ENCODE assay signal across 8 cellular contexts in the genomic region with DNA sequence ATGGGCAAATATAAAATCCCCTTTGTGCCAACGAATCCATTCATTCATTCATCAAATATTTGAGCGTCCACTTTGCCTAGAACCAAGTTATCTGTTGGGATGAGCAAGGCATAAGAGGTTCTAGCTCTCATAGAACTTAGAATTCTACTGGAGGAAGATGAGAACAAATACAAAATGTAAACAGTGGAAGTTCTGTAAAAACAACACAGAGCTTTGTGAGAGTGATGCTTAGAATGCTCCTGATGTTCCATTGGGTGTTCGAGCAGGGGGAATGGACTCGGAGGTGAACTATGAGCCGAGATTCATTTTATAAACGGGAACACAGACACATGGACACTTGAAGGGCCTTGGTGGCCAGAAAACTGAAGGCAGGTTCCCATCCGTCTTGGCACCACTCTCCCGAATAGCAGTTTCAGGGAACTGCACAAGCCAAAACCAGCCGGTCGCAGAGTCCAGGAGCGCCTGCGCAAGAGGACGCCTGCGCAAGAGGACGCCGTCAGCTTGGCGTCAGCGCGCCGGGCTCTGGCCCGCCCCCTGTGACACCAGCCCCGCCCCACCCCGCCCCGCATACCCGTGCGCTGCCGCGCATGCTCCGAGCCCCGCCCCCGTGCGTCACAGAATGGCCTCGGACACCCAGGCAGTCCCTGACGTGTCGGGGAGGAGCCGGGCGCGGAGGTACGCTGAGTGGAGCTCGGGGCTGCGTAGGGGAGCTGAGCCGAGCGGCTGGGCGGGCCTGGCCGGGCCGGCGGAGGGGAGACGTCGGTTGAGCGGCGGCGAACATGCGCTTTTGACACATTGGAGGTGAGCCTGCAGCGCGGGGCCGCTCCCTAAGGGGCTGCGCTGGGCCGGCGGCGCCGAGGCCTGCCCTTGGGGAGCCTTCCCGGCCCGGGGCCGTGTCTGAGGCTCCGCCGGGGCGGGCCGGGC. TPM values are rescaled to one million over a fixed set of nuclear protein-coding genes. Genes with fewer than 3 reads are reported as not detected.
DNase-seq lines count a peak whose midpoint lies in the region; ATAC-seq and TF ChIP-seq lines count a peak whose summit lies in the region.

A gene with protein sequence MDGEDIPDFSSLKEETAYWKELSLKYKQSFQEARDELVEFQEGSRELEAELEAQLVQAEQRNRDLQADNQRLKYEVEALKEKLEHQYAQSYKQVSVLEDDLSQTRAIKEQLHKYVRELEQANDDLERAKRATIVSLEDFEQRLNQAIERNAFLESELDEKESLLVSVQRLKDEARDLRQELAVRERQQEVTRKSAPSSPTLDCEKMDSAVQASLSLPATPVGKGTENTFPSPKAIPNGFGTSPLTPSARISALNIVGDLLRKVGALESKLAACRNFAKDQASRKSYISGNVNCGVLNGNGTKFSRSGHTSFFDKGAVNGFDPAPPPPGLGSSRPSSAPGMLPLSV (plus strand): TSS at position 640 of the 924 bp plus-strand sequence. CDS start 8,388 bp downstream, outside the sequence.

- H3K4me1 ChIP-seq in spleen = peaks cover 16 to 48% (median 34%) of the 10 kb centered on the region in 6 donors

- intact Hi-C loops in spleen (cut with DNase I; ENCODE audit: low total_unique reads) = no loop called here

- DNase-seq in AG10803 (ENCODE audit: low read depth) (peak; percentile 98), NCI-H446 (lab: John Stamatoyannopoulos, UW) (peak; percentile 86 to 97), inferior parietal cortex (ENCODE audit: extremely low spot score) (peak; percentile 93), spleen (peak; percentile 100)
- peak; percentile 97 for DNase-seq in activated CD4-positive, CD25-positive, alpha-beta regulatory T cell treated with anti-CD3 and anti-CD28 coated beads, Interleukin-2, amount 50 U/mL, for 16 hours (ENCODE audit: low read depth, low spot score)
- DNase-seq in central memory CD4-positive, alpha-beta T cell = peak; percentile 98

- peak; percentile 98 for ATAC-seq in GM19043 (IDR thresholded peaks at IDR 0.05; ENCODE audit: low read depth, unreplicated experiment)
- ATAC-seq in HG03354 (IDR thresholded peaks at IDR 0.05; ENCODE audit: poor library complexity, severe bottlenecking, unreplicated experiment) = peak; percentile 95

- H3K27me3 ChIP-seq in spleen (replicated peaks in 1 of 7) = no peaks in the 10 kb centered on the region

- H3K36me3 ChIP-seq in spleen = peaks cover 0 to 24% (median 0%) of the 10 kb centered on the region in 6 donors

- peak; percentile 96 to 99 (median 96) for TF ChIP-seq POLR2A in spleen (IDR thresholded peaks at IDR 0.05)

- no peak for TF ChIP-seq CTCF in AG10803 (conservative IDR thresholded peaks at IDR 0.05; ENCODE audit: low read length)
- TF ChIP-seq CTCF in spleen (IDR thresholded peaks at IDR 0.05 in 8 of 11, conservative IDR thresholded peaks at IDR 0.05 in 3 of 11) = peak in 4 of 11 experiments; percentile 6 to 38 (median 26)

- peak within 1 kb of the TSS; percentile 76 for H3K4me3 ChIP-seq in AG10803 (ENCODE audit: low read length)
- peak within 1 kb of the TSS; percentile 61 to 95 (median 77) for H3K4me3 ChIP-seq in spleen

- H3K27ac ChIP-seq in spleen = peak within 1 kb of the TSS; percentile 98 to 100 (median 100)

- no peaks in the 10 kb centered on the region for H3K9me3 ChIP-seq in spleen

- WGBS in spleen, 5 donors = 3 to 17% (median 3%) methylated on average over 10 to 68 of the region's 68 CpGs

RNA-seq across cellular contexts. Expression of the gene that starts here (rescaled TPM):
- total RNA-seq in spleen = 100 to 1,000 TPM in 3 of 7 donors, 10 to 100 TPM in 4; 67.7 to 141 (median 90.5) TPM
- 10 to 100 TPM; 11.6 to 26.0 (median 13.6) TPM for polyA plus RNA-seq in spleen

Comparison
In these comparisons a context has a peak if more than half of its experiments do, and no peak if none do; other contexts are left out.
1. Peak in every context shown above with its lines: DNase-seq, ATAC-seq, H3K4me3 ChIP-seq and H3K27ac ChIP-seq.